In the genomic region with DNA sequence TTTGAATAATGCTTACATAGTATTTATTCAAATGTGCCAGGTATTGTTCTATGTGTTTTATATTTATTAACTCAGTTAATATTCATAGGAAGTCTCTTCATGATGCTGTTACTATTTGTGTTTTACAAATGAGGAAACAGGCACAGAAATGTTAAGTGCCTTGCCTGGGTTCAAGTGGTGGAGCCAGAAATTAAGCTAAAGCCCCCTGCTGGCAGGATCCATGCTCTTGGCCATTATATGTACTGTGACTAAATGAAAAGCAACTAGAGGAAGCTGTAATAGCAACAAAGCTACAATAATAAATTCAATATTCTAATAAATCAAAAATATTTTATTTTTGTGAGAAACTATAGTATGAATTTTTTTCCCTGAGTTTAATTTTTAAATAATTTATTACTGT, we compare ENCODE assay signal across 8 cellular contexts. TPM values are rescaled to one million over a fixed set of nuclear protein-coding genes. Genes with fewer than 3 reads are reported as not detected.
DNase-seq lines count a peak whose midpoint lies in the region; ATAC-seq, FAIRE-seq and TF ChIP-seq lines count a peak whose summit lies in the region.
"Had no signal": no experiment of that assay in that cellular context is flagged by ENCODE, and none has a peak within 500 bp of the region (broad histone marks: within the 10 kb centered on the region; RNA-seq: fewer than 3 reads in every experiment).

No MANE protein-coding gene starts in this region.

- DNase-seq in DND-41 (peak; percentile 27), HCT116 (ENCODE audit: low read depth, low spot score) (peak; percentile 7), SKM-1 treated with dmso at 0.1 percent for 144 hours (lab: John Stamatoyannopoulos, UW; ENCODE audit: unreplicated experiment) (peak; percentile 54), kidney (no peak), pancreas (no peak), COR-L47 (lab: John Stamatoyannopoulos, UW) (no peak)
- DNase-seq: activated T-cell treated with anti-CD3 and anti-CD28 coated beads, Interleukin-2, amount 50 U/mL, for 24 hours had no signal

- TF ChIP-seq CTCF in DND-41 (IDR thresholded peaks at IDR 0.05; ENCODE audit: borderline replicate concordance, extremely low read depth, low read length, poor library complexity, severe bottlenecking) (peak; percentile 53), HCT116 (IDR thresholded peaks at IDR 0.05 in 2 of 3, conservative IDR thresholded peaks at IDR 0.05 in 1 of 3; ENCODE audit: borderline replicate concordance in 1 of 3, insufficient read depth in 1 of 3, low read depth in 2 of 3, low read length in 2 of 3) (peak; percentile 25 to 62 (median 61); a peak in 4 of 6 replicates), kidney (IDR thresholded peaks at IDR 0.05; ENCODE audit: borderline replicate concordance, extremely low read depth, insufficient read depth) (peak; percentile 5), pancreas (IDR thresholded peaks at IDR 0.05) (peak in 2 of 4 donors; percentile 18 to 20)

- H3K9me2 ChIP-seq in HCT116 (ENCODE audit: insufficient read depth): no peaks in the 10 kb centered on the region

- H3K4me2 ChIP-seq in DND-41 (ENCODE audit: insufficient read depth, low read length) (no peak overlapping the region), HCT116 (ENCODE audit: low read length) (no peak overlapping the region)

- H3K79me2 ChIP-seq in DND-41 (ENCODE audit: insufficient read depth, low read length): peaks cover 5% of the 10 kb centered on the region; the same call in 1 of the 2 replicates
- H3K79me2 ChIP-seq in HCT116 (ENCODE audit: insufficient read depth, low read length): peaks cover 14% of the 10 kb centered on the region

- H3K9ac ChIP-seq in DND-41 (ENCODE audit: low read depth, low read length) (no peak overlapping the region), HCT116 (ENCODE audit: low read length) (no peak overlapping the region), kidney (ENCODE audit: low read length in 2 of 2) (no peak overlapping the region)

- H3K9me3 ChIP-seq in DND-41 (ENCODE audit: insufficient read depth, low read length, severe bottlenecking) (no peaks in the 10 kb centered on the region), HCT116 (ENCODE audit: control insufficient read depth in 1 of 2, insufficient read depth in 1 of 2, low read depth in 1 of 2, low read length in 2 of 2) (no peaks in the 10 kb centered on the region), kidney (ENCODE audit: control insufficient read depth in 1 of 2, low read length in 2 of 2) (no peaks in the 10 kb centered on the region), pancreas (no peaks in the 10 kb centered on the region)

- RAD21 ChIA-PET in HCT116 (lab: Charles Lee; ENCODE audit: low non-redundant PET in 1 of 2, low total read pairs in 2 of 2, uncharacterized antibody in 2 of 2, unreplicated experiment in 2 of 2): interaction anchor here in 1 of 2 experiments (0.7 kb wide), 1 partner anchor 54 kb away, joined by 4 read pairs; no protein-coding TSS in a partner anchor

- H3K4me1 ChIP-seq in DND-41 (ENCODE audit: insufficient read depth, low read length) (no peaks in the 10 kb centered on the region), HCT116 (ENCODE audit: control insufficient read depth in 1 of 2, insufficient read depth in 2 of 2, low read length in 2 of 2) (no peaks in the 10 kb centered on the region), kidney (ENCODE audit: control insufficient read depth in 1 of 2, insufficient read depth in 1 of 2, low read depth in 1 of 2, low read length in 2 of 2) (no peaks in the 10 kb centered on the region), pancreas (peaks cover 4 to 10% (median 6%) of the 10 kb centered on the region in 3 donors)

- TF ChIP-seq POLR2A in HCT116 (IDR thresholded peaks at IDR 0.05; ENCODE audit: borderline replicate concordance, extremely low read depth, insufficient read depth, insufficient read length): no peak

- peak; percentile 59; the same call in 2 of the 3 replicates for ATAC-seq in DND-41 (ENCODE audit: insufficient read depth, low read depth)
- peak; percentile 76 for ATAC-seq in HCT116
- no peak for ATAC-seq in pancreas
- no peak for ATAC-seq in GM21717 (IDR thresholded peaks at IDR 0.05; ENCODE audit: unreplicated experiment)

- no peak for FAIRE-seq in kidney (lab: Jason Lieb, UNC)
- FAIRE-seq in pancreas (lab: Jason Lieb, UNC): no peak

- CTCF ChIA-PET in HCT116 (lab: Charles Lee): interaction anchor here (0.6 to 2.2 kb wide), 9 partner anchors 9 to 137 kb away, joined by 3 to 15 read pairs (median 3); partner anchors contain the start of gene BPNT1

- H3K27ac ChIP-seq in DND-41 (ENCODE audit: low read length) (no peak overlapping the region), HCT116 (ENCODE audit: low read depth, low read length) (no peak overlapping the region), kidney (ENCODE audit: low read depth in 2 of 2, low read length in 2 of 2) (no peak overlapping the region), pancreas (no peak overlapping the region)

- no peak overlapping the region for H2AFZ ChIP-seq in DND-41 (ENCODE audit: low read depth, low read length)
- no peak overlapping the region for H2AFZ ChIP-seq in HCT116 (ENCODE audit: low read depth, low read length, poor library complexity, severe bottlenecking)

- H3K36me3 ChIP-seq in DND-41 (ENCODE audit: insufficient read depth, low read length) (peaks cover 55% of the 10 kb centered on the region), HCT116 (ENCODE audit: control insufficient read depth in 1 of 2, insufficient read depth in 2 of 2, low read length in 2 of 2) (peaks cover 10 to 11% of the 10 kb centered on the region in 2 experiments; a peak in 2 of 4 replicates), kidney (ENCODE audit: control insufficient read depth in 1 of 2, insufficient read depth in 2 of 2, low read length in 2 of 2) (peaks cover 8 to 9% of the 10 kb centered on the region in 2 donors), pancreas (peaks cover 0 to 19% (median 0%) of the 10 kb centered on the region in 3 donors)

- no peak overlapping the region for H3K4me3 ChIP-seq in DND-41 (ENCODE audit: low read depth in 1 of 2, low read length in 2 of 2)
- no peak overlapping the region for H3K4me3 ChIP-seq in HCT116 (replicated peaks in 1 of 2; ENCODE audit: low read depth in 1 of 2, low read length in 2 of 2)
- H3K4me3 ChIP-seq in kidney (ENCODE audit: low read length in 2 of 2): no peak overlapping the region
- no peak overlapping the region for H3K4me3 ChIP-seq in pancreas

- intact Hi-C loops in HCT116 (cut with micrococcal nuclease) (loop anchor here (10.0 kb wide), 2 partner anchors 249 to 289 kb away; no protein-coding TSS in a partner anchor), kidney (cut with DNase I) (no loop called here), pancreas (cut with DNase I) (no loop called here)

- no peaks in the 10 kb centered on the region for H4K20me1 ChIP-seq in DND-41 (ENCODE audit: insufficient read depth, low read length)
- H4K20me1 ChIP-seq in HCT116 (ENCODE audit: insufficient read depth): no peaks in the 10 kb centered on the region; the same call in 1 of the 2 replicates

- H3K27me3 ChIP-seq in DND-41 (ENCODE audit: insufficient read depth, low read length, poor library complexity) (no peaks in the 10 kb centered on the region), HCT116 (ENCODE audit: insufficient read depth, low read length) (no peaks in the 10 kb centered on the region), pancreas (no peaks in the 10 kb centered on the region)

- no peak for TF ChIP-seq RAD21 in HCT116 (IDR thresholded peaks at IDR 0.05; ENCODE audit: low read depth)

- no TSS peak for BruUV-seq in HCT116 (replicated peaks; lab: Mats Ljungman, UMichigan)

- POLR2A ChIA-PET in HCT116 (lab: Charles Lee): no interaction called here

TF ChIP-seq in HCT116, 20 proteins besides CTCF, POLR2A, EP300 and RAD21 (continues in another document):
- TF ChIP-seq ZFX (IDR thresholded peaks at IDR 0.05) (no peak), ELF1 (IDR thresholded peaks at IDR 0.05; ENCODE audit: borderline replicate concordance, low read depth) (no peak), YY1 (IDR thresholded peaks at IDR 0.05; ENCODE audit: extremely low read depth, insufficient replicate concordance, low read depth, low read length) (no peak), SP1 (IDR thresholded peaks at IDR 0.05; ENCODE audit: low read depth) (no peak), POLR2AphosphoS5 (IDR thresholded peaks at IDR 0.05; ENCODE audit: low read depth, low read length) (no peak)
- TF ChIP-seq, protein P1, sequence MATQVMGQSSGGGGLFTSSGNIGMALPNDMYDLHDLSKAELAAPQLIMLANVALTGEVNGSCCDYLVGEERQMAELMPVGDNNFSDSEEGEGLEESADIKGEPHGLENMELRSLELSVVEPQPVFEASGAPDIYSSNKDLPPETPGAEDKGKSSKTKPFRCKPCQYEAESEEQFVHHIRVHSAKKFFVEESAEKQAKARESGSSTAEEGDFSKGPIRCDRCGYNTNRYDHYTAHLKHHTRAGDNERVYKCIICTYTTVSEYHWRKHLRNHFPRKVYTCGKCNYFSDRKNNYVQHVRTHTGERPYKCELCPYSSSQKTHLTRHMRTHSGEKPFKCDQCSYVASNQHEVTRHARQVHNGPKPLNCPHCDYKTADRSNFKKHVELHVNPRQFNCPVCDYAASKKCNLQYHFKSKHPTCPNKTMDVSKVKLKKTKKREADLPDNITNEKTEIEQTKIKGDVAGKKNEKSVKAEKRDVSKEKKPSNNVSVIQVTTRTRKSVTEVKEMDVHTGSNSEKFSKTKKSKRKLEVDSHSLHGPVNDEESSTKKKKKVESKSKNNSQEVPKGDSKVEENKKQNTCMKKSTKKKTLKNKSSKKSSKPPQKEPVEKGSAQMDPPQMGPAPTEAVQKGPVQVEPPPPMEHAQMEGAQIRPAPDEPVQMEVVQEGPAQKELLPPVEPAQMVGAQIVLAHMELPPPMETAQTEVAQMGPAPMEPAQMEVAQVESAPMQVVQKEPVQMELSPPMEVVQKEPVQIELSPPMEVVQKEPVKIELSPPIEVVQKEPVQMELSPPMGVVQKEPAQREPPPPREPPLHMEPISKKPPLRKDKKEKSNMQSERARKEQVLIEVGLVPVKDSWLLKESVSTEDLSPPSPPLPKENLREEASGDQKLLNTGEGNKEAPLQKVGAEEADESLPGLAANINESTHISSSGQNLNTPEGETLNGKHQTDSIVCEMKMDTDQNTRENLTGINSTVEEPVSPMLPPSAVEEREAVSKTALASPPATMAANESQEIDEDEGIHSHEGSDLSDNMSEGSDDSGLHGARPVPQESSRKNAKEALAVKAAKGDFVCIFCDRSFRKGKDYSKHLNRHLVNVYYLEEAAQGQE (IDR thresholded peaks at IDR 0.05; ENCODE audit: low read depth): no peak

RNA-seq across cellular contexts. Expression of gene IARS2, which starts 30.0 kb away (rescaled TPM):
- 106 TPM for total RNA-seq in HCT116 (2021; ENCODE audit: unreplicated experiment)
- polyA plus RNA-seq in HCT116 (2012): 45.4 and 63.8 TPM in 2 replicates
- total RNA-seq in kidney: 51.4 TPM
- polyA plus RNA-seq in kidney (ENCODE audit: insufficient read depth, low read depth, low replicate concordance): 42.9 TPM
- 10 to 100 TPM; 19.6 to 30.5 (median 24.6) TPM for total RNA-seq in pancreas
- polyA plus RNA-seq in pancreas: 10 to 100 TPM in 1 of 2 donors, 1 to 10 TPM in 1; 7.6 to 17.6 TPM

RNA-seq across cellular contexts. Expression of gene BPNT1, which starts 34.3 kb away (rescaled TPM):
- 25.2 TPM for total RNA-seq in HCT116 (2021; ENCODE audit: unreplicated experiment)
- 30.4 and 30.9 TPM in 2 replicates for polyA plus RNA-seq in HCT116 (2012)
- total RNA-seq in kidney: 25.7 TPM
- polyA plus RNA-seq in kidney (ENCODE audit: insufficient read depth, low read depth, low replicate concordance): 31.3 TPM
- 10 to 100 TPM in 1 of 6 donors, 1 to 10 TPM in 5; 4.2 to 11.5 (median 6.4) TPM for total RNA-seq in pancreas
- polyA plus RNA-seq in pancreas: 10 to 100 TPM in 1 of 2 donors, 1 to 10 TPM in 1; 4.6 to 12.4 TPM

Comparison
In these comparisons a context has a peak if more than half of its experiments do, and no peak if none do; other contexts are left out.
1. ATAC-seq: peak in DND-41 (single experiment) and HCT116 (single experiment); none in pancreas (0 of 4) and GM21717 (single experiment).
2. DNase-seq: peak in DND-41 (single experiment), HCT116 (single experiment) and SKM-1 treated with dmso at 0.1 percent for 144 hours (single experiment); none in kidney (single experiment), pancreas (0 of 6) and COR-L47 (single experiment).